9 cellular contexts compared by ENCODE assay signal in genomic region chr1:197773856-197774255, GRCh38. TPM values are rescaled to one million over a fixed set of nuclear protein-coding genes. Genes with fewer than 3 reads are reported as not detected.
DNase-seq lines count a peak whose midpoint lies in the region; ATAC-seq and TF ChIP-seq lines count a peak whose summit lies in the region.
"Had no signal": no experiment of that assay in that cellular context is flagged by ENCODE, and none has a peak within 500 bp of the region (broad histone marks: within the 10 kb centered on the region; RNA-seq: fewer than 3 reads in every experiment).

No MANE protein-coding gene starts in this region.

- TF ChIP-seq POLR2A in breast epithelium (IDR thresholded peaks at IDR 0.05): no peak

- H3K4me1 Mint-ChIP-seq in naive B cell: peaks cover 37 to 42% (median 40%) of the 10 kb centered on the region in 3 donors

- H3K27me3 ChIP-seq in BLaER1 (peaks cover 41% of the 10 kb centered on the region), Karpas-422 (ENCODE audit: low read length) (no peaks in the 10 kb centered on the region), breast epithelium (no peaks in the 10 kb centered on the region)

- no peaks in the 10 kb centered on the region for H3K36me3 Mint-ChIP-seq in naive B cell

- H3K4me1 ChIP-seq in BLaER1: peaks cover 34% of the 10 kb centered on the region
- H3K4me1 ChIP-seq in Karpas-422 (ENCODE audit: low read length): peaks cover 72% of the 10 kb centered on the region
- peaks cover 0 to 5% of the 10 kb centered on the region in 2 donors for H3K4me1 ChIP-seq in breast epithelium

- no peak overlapping the region for H2AFZ ChIP-seq in Karpas-422 (ENCODE audit: low read length)

- H3K4me2 ChIP-seq in BLaER1: peak overlapping the region; percentile 92
- peak overlapping the region; percentile 91 for H3K4me2 ChIP-seq in Karpas-422 (ENCODE audit: low read depth, low read length, poor library complexity, severe bottlenecking)

- H3K9ac ChIP-seq in BLaER1 (no peak overlapping the region), Karpas-422 (ENCODE audit: low read length) (peak overlapping the region; percentile 81)

- no peaks in the 10 kb centered on the region for H3K9me3 Mint-ChIP-seq in naive B cell

- H3K9me3 ChIP-seq in BLaER1 (no peaks in the 10 kb centered on the region), Karpas-422 (ENCODE audit: low read length) (no peaks in the 10 kb centered on the region), breast epithelium (no peaks in the 10 kb centered on the region)

- H3K27ac Mint-ChIP-seq in naive B cell: peak overlapping the region in 3 of 6 donors; percentile 28 to 90 (median 56)

- intact Hi-C loops in breast epithelium (cut with DNase I; ENCODE audit: low total_unique reads): no loop called here

- H3K27ac ChIP-seq in BLaER1 (no peak overlapping the region), Karpas-422 (ENCODE audit: low read length) (peak overlapping the region; percentile 67), breast epithelium (peak overlapping the region in 1 of 2 donors; percentile 93)

- no peak for ATAC-seq in naive B cell (ENCODE audit: low read depth in 2 of 2)
- no peak for ATAC-seq in GM18870 (IDR thresholded peaks at IDR 0.05; ENCODE audit: unreplicated experiment)
- ATAC-seq in GM18909 (IDR thresholded peaks at IDR 0.05; ENCODE audit: poor library complexity, unreplicated experiment): no peak
- no peak for ATAC-seq in GM18519 (IDR thresholded peaks at IDR 0.05; ENCODE audit: low FRiP score, unreplicated experiment)

- no peaks in the 10 kb centered on the region for H4K20me1 ChIP-seq in BLaER1
- H4K20me1 ChIP-seq in Karpas-422 (ENCODE audit: insufficient read depth, low read depth, low read length): no peaks in the 10 kb centered on the region

- DNase-seq in Karpas-422: peak; percentile 49
- no peak for DNase-seq in breast epithelium (ENCODE audit: low spot score in 2 of 2)
- no peak for DNase-seq in naive B cell
- DNase-seq in NCI-H2171 (lab: John Stamatoyannopoulos, UW): no peak
- DNase-seq: NCI-H187 treated with DMSO at 0.1 percent for 48 hours had no signal

- H3K27me3 Mint-ChIP-seq in naive B cell: no peaks in the 10 kb centered on the region

- peak overlapping the region; percentile 87 for H3K4me3 ChIP-seq in BLaER1
- H3K4me3 ChIP-seq in Karpas-422 (ENCODE audit: low read length): peak overlapping the region; percentile 83
- H3K4me3 ChIP-seq in breast epithelium: peak overlapping the region; percentile 74 to 92 (median 83)

- H3K36me3 ChIP-seq in BLaER1 (no peaks in the 10 kb centered on the region), Karpas-422 (ENCODE audit: insufficient read depth, low read length) (0 out of 2 replicates have a peak, but pooled peaks cover 4% of the 10 kb centered on the region), breast epithelium (no peaks in the 10 kb centered on the region)

- H3K9me2 ChIP-seq in Karpas-422 (replicated peaks; ENCODE audit: insufficient read depth, low read length): no peaks in the 10 kb centered on the region

- peak overlapping the region; percentile 77 to 94 (median 86) for H3K4me3 Mint-ChIP-seq in naive B cell

- TF ChIP-seq CTCF in breast epithelium (IDR thresholded peaks at IDR 0.05): no peak

- peaks cover 51% of the 10 kb centered on the region for H3K79me2 ChIP-seq in Karpas-422 (ENCODE audit: low read length)

RNA-seq across cellular contexts. Expression of gene DENND1B, which starts 1.4 kb away (rescaled TPM):
- total RNA-seq in Karpas-422 (2014; rRNA removed; shearing (Covaris generic); ENCODE audit: low replicate concordance): 20.9 and 36.0 TPM in 2 replicates
- total RNA-seq in breast epithelium: 10 to 100 TPM; 10.1 to 54.7 (median 29.8) TPM
- polyA plus RNA-seq in naive B cell (ENCODE audit: low read depth in 6 of 6): 1 to 10 TPM; 3.3 to 6.2 (median 5.4) TPM
